In the genomic region with DNA sequence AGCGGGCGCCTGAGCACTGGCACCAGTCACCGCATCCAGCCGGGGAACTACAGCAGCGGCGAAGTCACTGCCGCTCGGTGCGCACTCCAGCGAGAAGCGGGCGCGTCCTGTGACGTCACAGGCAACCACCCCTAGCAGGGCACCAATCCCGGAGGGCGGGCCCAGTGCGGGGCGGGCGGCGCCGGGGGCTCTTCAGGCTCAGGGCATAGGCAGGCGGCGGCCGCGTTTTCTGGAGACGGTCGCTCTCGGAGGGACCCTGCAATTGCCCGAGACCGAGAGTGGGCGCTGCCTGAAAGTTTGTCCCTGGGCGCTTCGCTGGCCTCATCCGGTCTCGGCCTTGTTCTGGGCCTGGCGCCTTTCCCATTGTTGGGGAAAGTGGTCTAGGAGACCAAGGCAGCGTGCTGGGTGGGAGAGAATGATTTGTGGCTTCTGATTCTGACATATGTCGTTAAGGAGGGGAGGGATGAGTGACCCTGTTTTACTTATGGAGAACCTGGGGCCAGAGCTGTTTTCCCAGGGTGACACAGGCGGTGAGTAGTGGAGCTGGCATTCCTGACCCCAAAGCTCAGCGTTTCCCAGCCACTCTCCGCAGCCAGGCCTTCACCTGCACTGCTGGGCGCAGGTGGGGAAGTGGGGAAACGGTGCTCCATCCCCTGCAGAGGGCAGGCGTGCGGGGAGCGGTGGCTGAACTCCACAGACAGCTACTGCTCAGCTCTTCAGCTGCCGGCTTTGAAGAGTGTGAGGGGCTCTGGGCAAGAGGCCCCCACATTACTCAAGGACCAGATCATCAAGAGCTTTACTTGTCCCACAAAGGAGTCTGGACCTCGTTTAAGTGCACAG, we compare ENCODE assay signal across 8 cellular contexts. TPM values are rescaled to one million over a fixed set of nuclear protein-coding genes. Genes with fewer than 3 reads are reported as not detected.
DNase-seq lines count a peak whose midpoint lies in the region; ATAC-seq and TF ChIP-seq lines count a peak whose summit lies in the region.
"Not testable (repeated sequence)": the region's sequence is repeated elsewhere in the genome, so short reads cannot be mapped to it uniquely, and the experiment has no call there.

A gene with protein sequence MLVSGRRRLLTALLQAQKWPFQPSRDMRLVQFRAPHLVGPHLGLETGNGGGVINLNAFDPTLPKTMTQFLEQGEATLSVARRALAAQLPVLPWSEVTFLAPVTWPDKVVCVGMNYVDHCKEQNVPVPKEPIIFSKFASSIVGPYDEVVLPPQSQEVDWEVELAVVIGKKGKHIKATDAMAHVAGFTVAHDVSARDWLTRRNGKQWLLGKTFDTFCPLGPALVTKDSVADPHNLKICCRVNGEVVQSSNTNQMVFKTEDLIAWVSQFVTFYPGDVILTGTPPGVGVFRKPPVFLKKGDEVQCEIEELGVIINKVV (minus strand): TSS at position 111 of the 840 bp plus-strand sequence. CDS start 3,176 bp downstream, outside the sequence.

- not testable (repeated sequence) for H3K4me1 ChIP-seq in adrenal gland (replicated peaks in 1 of 2); heart right ventricle; prostate gland (replicated peaks); thyroid gland

- not testable (repeated sequence) for TF ChIP-seq CTCF in GM13976 (IDR thresholded peaks at IDR 0.05; ENCODE audit: borderline replicate concordance, control extremely low read depth, extremely low read depth, insufficient read depth, missing control alignments); adrenal gland (IDR thresholded peaks at IDR 0.05); heart right ventricle (IDR thresholded peaks at IDR 0.05); prostate gland (IDR thresholded peaks at IDR 0.05); thyroid gland (IDR thresholded peaks at IDR 0.05)

- not testable (repeated sequence) for H3K27me3 ChIP-seq in adrenal gland; heart right ventricle; prostate gland (replicated peaks; ENCODE audit: insufficient read depth); thyroid gland

- DNase-seq in GM13976 (ENCODE audit: low spot score): peak; percentile 62
- peak; percentile 27 for DNase-seq in NCI-H1436 treated with DMSO at 0.1 percent for 48 hours (lab: John Stamatoyannopoulos, UW)
- peak; percentile 80 for DNase-seq in T-helper 9 cell
- peak; percentile 77 to 91 (median 84) for DNase-seq in adrenal gland
- DNase-seq in heart right ventricle: peak; percentile 85 to 88
- peak; percentile 84 for DNase-seq in prostate gland (ENCODE audit: low spot score)
- peak; percentile 75 to 79 for DNase-seq in thyroid gland

- H3K4me3 ChIP-seq in adrenal gland (peak within 1 kb of the TSS in 2 of 4 donors; percentile 9 to 55), heart right ventricle (peak within 1 kb of the TSS; percentile 18 to 59 (median 50)), prostate gland (peak within 1 kb of the TSS; percentile 30 to 33), thyroid gland (replicated peaks in 1 of 3) (peak within 1 kb of the TSS in 1 of 3 donors; percentile 17)

- TF ChIP-seq POLR2A in adrenal gland (IDR thresholded peaks at IDR 0.05); prostate gland (IDR thresholded peaks at IDR 0.05); thyroid gland (IDR thresholded peaks at IDR 0.05): not testable (repeated sequence)

- intact Hi-C loops in adrenal gland (cut with DNase I); heart right ventricle (cut with DNase I); prostate gland (cut with DNase I); thyroid gland (cut with DNase I): not testable (repeated sequence)

- not testable (repeated sequence) for H3K36me3 ChIP-seq in adrenal gland (replicated peaks in 1 of 2); heart right ventricle; prostate gland; thyroid gland

- ATAC-seq in HG02884 (IDR thresholded peaks at IDR 0.05; ENCODE audit: unreplicated experiment): peak; percentile 79
- peak; percentile 95 to 98 (median 96) for ATAC-seq in heart right ventricle

- 7 to 17% (median 13%) methylated on average over 1 to 38 of the region's 48 CpGs for WGBS in adrenal gland, 4 donors
- WGBS in heart right ventricle, 2 donors: 4 to 5% methylated on average over 34 to 41 of the region's 48 CpGs
- 6% methylated on average over 12 of the region's 48 CpGs for WGBS in prostate gland
- WGBS in thyroid gland, 2 donors: 27 to 49% methylated on average over 3 to 7 of the region's 48 CpGs

- peak within 1 kb of the TSS in 2 of 5 donors; percentile 8 to 55 for H3K27ac ChIP-seq in adrenal gland
- H3K27ac ChIP-seq in heart right ventricle: peak within 1 kb of the TSS in 7 of 10 donors; percentile 34 to 73 (median 57)
- H3K27ac ChIP-seq in prostate gland: peak within 1 kb of the TSS; percentile 43 to 66
- not testable (repeated sequence) for H3K27ac ChIP-seq in thyroid gland

- in situ Hi-C loops in GM13976 (cut with MboI; ENCODE audit: low sequenced_read_pairs, unreplicated experiment): not testable (repeated sequence)

- H3K9me3 ChIP-seq in adrenal gland (replicated peaks in 1 of 3); heart right ventricle; prostate gland; thyroid gland: not testable (repeated sequence)

RNA-seq across cellular contexts. Expression of the gene that starts here (rescaled TPM):
- total RNA-seq in adrenal gland: 10 to 100 TPM in 4 of 8 donors, 1 to 10 TPM in 4; 4.0 to 15.9 (median 8.6) TPM
- polyA plus RNA-seq in adrenal gland: 1 to 10 TPM; 7.0 to 8.5 (median 7.5) TPM
- total RNA-seq in heart right ventricle: 10 to 100 TPM; 24.8 to 42.4 (median 33.2) TPM
- polyA plus RNA-seq in heart right ventricle: 10 to 100 TPM; 11.9 to 25.9 TPM
- 10 to 100 TPM; 10.9 to 13.9 TPM for total RNA-seq in prostate gland
- 1 to 10 TPM in 3 of 4 donors, not detected in 1; 1.8 to 7.1 (median 4.2) TPM for total RNA-seq in thyroid gland

Comparison
In these comparisons a context has a peak if more than half of its experiments do, and no peak if none do; other contexts are left out.
1. DNase-seq: peak in every context shown above with its lines; median percentile 86 in heart right ventricle; 84 in adrenal gland; 84 in prostate gland; 80 in T-helper 9 cell; 77 in thyroid gland; 62 in GM13976; 27 in NCI-H1436 treated with DMSO at 0.1 percent for 48 hours.